In genomic region chrX:101450052-101450451, GRCh38 we compare ENCODE assay signal across 26 cellular contexts.
"Had no signal": no experiment of that assay in that cellular context is flagged by ENCODE, and none has a peak within 500 bp of the region (broad histone marks: within the 10 kb centered on the region; RNA-seq: fewer than 3 reads in every experiment).

No MANE protein-coding gene starts in this region.

- H3K9me3 ChIP-seq: adrenal gland, esophagus squamous epithelium, left ventricle myocardium inferior, mucosa of descending colon, right lobe of liver, transverse colon had no signal

- H3K4me1 ChIP-seq: adrenal gland, esophagus squamous epithelium, right lobe of liver, transverse colon had no signal

- ATAC-seq: activated CD4-positive, CD25-positive, alpha-beta regulatory T cell treated with anti-CD3 and anti-CD28 coated beads, Interleukin-2, amount 50 U/mL, for 24 hours; mucosa of descending colon; natural killer cell treated with Interleukin-12 subunit alpha and Interleukin-12 subunit beta and Interleukin-15 and Interleukin-18, amount 100 ng/mL, for 72 hours; T-helper 17 cell had no signal

- DNase-seq: activated CD4-positive, alpha-beta T cell treated with anti-CD3 and anti-CD28 coated beads for 48 hours; activated CD4-positive, alpha-beta T cell treated with anti-CD3 and anti-CD28 coated beads, Interleukin-2, amount 50 U/mL, for 48 hours; activated CD8-positive, alpha-beta memory T cell treated with anti-CD3 and anti-CD28 coated beads for 24 hours; activated effector memory CD4-positive, alpha-beta T cell treated with anti-CD3 and anti-CD28 coated beads, Interleukin-2, amount 50 U/mL, for 16 hours; activated naive CD4-positive, alpha-beta T cell treated with anti-CD3 and anti-CD28 coated beads for 36 hours; activated naive CD8-positive, alpha-beta T cell treated with anti-CD3 and anti-CD28 coated beads for 36 hours; adrenal gland; aorta; brain microvascular endothelial cell; central memory CD4-positive, alpha-beta T cell; effector CD4-positive, alpha-beta T cell; esophagus squamous epithelium; left ventricle myocardium inferior; mucosa of descending colon; stimulated activated CD4-positive, alpha-beta T cell treated with anti-CD3 and anti-CD28 coated beads, Interleukin-2, amount 100 ng/mL, for 48 hours; stimulated activated naive CD4-positive, alpha-beta T cell treated with Interleukin-2 at 50 U/mL for 16 hours; T-helper 17 cell; T1000; transverse colon; WERI-Rb-1 had no signal

- H3K27me3 ChIP-seq: adrenal gland, brain microvascular endothelial cell, esophagus squamous epithelium, right lobe of liver, transverse colon had no signal

- H3K4me3 ChIP-seq: adrenal gland, esophagus squamous epithelium, left ventricle myocardium inferior, lung, mucosa of descending colon, right lobe of liver, transverse colon had no signal

- FAIRE-seq: frontal cortex, islet of Langerhans had no signal

- H3K27ac ChIP-seq: adrenal gland, brain microvascular endothelial cell, esophagus squamous epithelium, left ventricle myocardium inferior, right lobe of liver, transverse colon, WERI-Rb-1 had no signal

- H3K36me3 ChIP-seq: adrenal gland, brain microvascular endothelial cell, left ventricle myocardium inferior, right lobe of liver, transverse colon, WERI-Rb-1 had no signal
